Comparison of ENCODE assay signal across 15 cellular contexts in the genomic region with DNA sequence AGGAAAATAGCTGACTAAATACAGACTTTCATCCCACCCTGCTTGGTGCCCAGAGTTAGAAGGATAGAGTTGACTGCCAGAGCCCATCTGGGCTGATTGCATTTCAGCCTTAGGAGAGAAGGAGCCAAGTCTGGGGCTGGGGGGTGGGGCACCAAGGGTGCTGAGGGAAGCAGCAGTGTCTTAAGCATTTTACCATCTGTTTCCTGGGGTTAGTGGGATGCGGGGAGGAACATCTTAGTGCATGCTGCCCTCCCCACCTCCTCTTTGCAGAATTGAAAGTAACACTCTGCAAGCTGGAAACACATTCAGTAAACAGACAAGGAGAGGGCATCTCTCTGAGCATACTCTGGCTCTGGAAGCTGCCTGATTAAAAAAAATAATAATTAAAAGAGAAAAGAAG. TPM values are rescaled to one million over a fixed set of nuclear protein-coding genes. Genes with fewer than 3 reads are reported as not detected.
DNase-seq lines count a peak whose midpoint lies in the region; ATAC-seq and TF ChIP-seq lines count a peak whose summit lies in the region.
"Had no signal": no experiment of that assay in that cellular context is flagged by ENCODE, and none has a peak within 500 bp of the region (broad histone marks: within the 10 kb centered on the region; RNA-seq: fewer than 3 reads in every experiment).

No MANE protein-coding gene starts in this region.

- H3K36me3 Mint-ChIP-seq in activated CD4-positive, alpha-beta T cell treated with anti-CD3 and anti-CD28 coated beads, Interleukin-2, amount 10 ng/mL, durations not matched to agents 24 days and 14 days (ENCODE audit: low read depth), result peaks cover 1% of the 10 kb centered on the region
- no peaks in the 10 kb centered on the region for H3K36me3 Mint-ChIP-seq in brain

- H3K4me3 Mint-ChIP-seq in activated CD4-positive, alpha-beta T cell treated with anti-CD3 and anti-CD28 coated beads, Interleukin-2, amount 10 ng/mL, durations not matched to agents 24 days and 14 days, result no peak overlapping the region
- H3K4me3 Mint-ChIP-seq in brain, result peak overlapping the region in 4 of 5 experiments; percentile 57 to 89 (median 82)

- H3K9me3 Mint-ChIP-seq in activated CD4-positive, alpha-beta T cell treated with anti-CD3 and anti-CD28 coated beads, Interleukin-2, amount 10 ng/mL, durations not matched to agents 24 days and 14 days, result peaks cover 3% of the 10 kb centered on the region
- peaks cover 0 to 3% (median 0%) of the 10 kb centered on the region in 5 experiments for H3K9me3 Mint-ChIP-seq in brain

- ATAC-seq in sciatic nerve (peak; percentile 60), HG02884 (IDR thresholded peaks at IDR 0.05; ENCODE audit: unreplicated experiment) (no peak), HG03469 (IDR thresholded peaks at IDR 0.05; ENCODE audit: unreplicated experiment) (no peak)

- peaks cover 25% of the 10 kb centered on the region for H3K4me1 Mint-ChIP-seq in activated CD4-positive, alpha-beta T cell treated with anti-CD3 and anti-CD28 coated beads, Interleukin-2, amount 10 ng/mL, durations not matched to agents 24 days and 14 days
- H3K4me1 Mint-ChIP-seq in brain, result peaks cover 46% of the 10 kb centered on the region

- DNase-seq in activated CD4-positive, alpha-beta T cell treated with anti-CD3 and anti-CD28 coated beads, Interleukin-2, amount 10 ng/mL, durations not matched to agents 24 days and 14 days, result peak; percentile 68
- no peak for DNase-seq in activated CD4-positive, alpha-beta T cell treated with anti-CD3 and anti-CD28 coated beads, Interleukin-2, amount 50 U/mL, for 48 hours
- peak; percentile 92 for DNase-seq in NCI-H524 treated with DMSO at 0.1 percent for 48 hours (lab: John Stamatoyannopoulos, UW)
- DNase-seq in sciatic nerve (ENCODE audit: low spot score), result no peak
- no peak for DNase-seq in NCI-H446 treated with DMSO at 0.1 percent for 48 hours (lab: John Stamatoyannopoulos, UW)
- DNase-seq: dorsolateral prefrontal cortex; mesenchymal stem cell; stimulated activated CD4-positive, alpha-beta T cell treated with anti-CD3 and anti-CD28 coated beads, Interleukin-2, amount 100 ng/mL, for 48 hours had no signal

- no peak for TF ChIP-seq CTCF in brain (conservative IDR thresholded peaks at IDR 0.05)

- H3K27ac Mint-ChIP-seq in activated CD4-positive, alpha-beta T cell treated with anti-CD3 and anti-CD28 coated beads, Interleukin-2, amount 10 ng/mL, durations not matched to agents 24 days and 14 days, result no peak overlapping the region
- H3K27ac Mint-ChIP-seq in brain, result peak overlapping the region in 3 of 5 experiments; percentile 5 to 86 (median 12)
- H3K27ac Mint-ChIP-seq: progenitor cell of endocrine pancreas had no signal

- intact Hi-C loops in activated CD4-positive, alpha-beta T cell treated with anti-CD3 and anti-CD28 coated beads, Interleukin-2, amount 10 ng/mL, durations not matched to agents 24 days and 14 days (cut with micrococcal nuclease), result no loop called here
- intact Hi-C loops in sciatic nerve (cut with DNase I), result no loop called here

- H3K27me3 Mint-ChIP-seq in activated CD4-positive, alpha-beta T cell treated with anti-CD3 and anti-CD28 coated beads, Interleukin-2, amount 10 ng/mL, durations not matched to agents 24 days and 14 days, result peaks cover 29% of the 10 kb centered on the region
- peaks cover 41% of the 10 kb centered on the region for H3K27me3 Mint-ChIP-seq in brain

RNA-seq across cellular contexts. Expression of gene ARL5C, which starts 1.5 kb away (rescaled TPM):
- total RNA-seq in activated CD4-positive, alpha-beta T cell treated with anti-CD3 and anti-CD28 coated beads, Interleukin-2, amount 10 ng/mL, durations not matched to agents 24 days and 14 days, result not detected in 2 replicates
- not detected for polyA plus RNA-seq in brain (ENCODE audit: insufficient read depth, low read depth, low replicate concordance)
- not detected for total RNA-seq in sciatic nerve
- total RNA-seq: activated CD8-positive, alpha-beta memory T cell treated with anti-CD3 and anti-CD28 coated beads for 36 hours; adrenal gland; HT1080; progenitor cell of endocrine pancreas had no signal
- polyA plus RNA-seq: adrenal gland had no signal

RNA-seq across cellular contexts. Expression of gene PLXDC1, which starts 16.1 kb away (rescaled TPM):
- total RNA-seq in activated CD4-positive, alpha-beta T cell treated with anti-CD3 and anti-CD28 coated beads, Interleukin-2, amount 10 ng/mL, durations not matched to agents 24 days and 14 days, result 0.16 and 0.43 TPM in 2 replicates
- polyA plus RNA-seq in brain (ENCODE audit: insufficient read depth, low read depth, low replicate concordance), result 15.8 TPM
- total RNA-seq in sciatic nerve, result 36.4 TPM

RNA-seq across cellular contexts. Expression of gene CACNB1, which starts 30.0 kb away (rescaled TPM):
- 20.4 and 22.5 TPM in 2 replicates for total RNA-seq in activated CD4-positive, alpha-beta T cell treated with anti-CD3 and anti-CD28 coated beads, Interleukin-2, amount 10 ng/mL, durations not matched to agents 24 days and 14 days
- 20.8 TPM for polyA plus RNA-seq in brain (ENCODE audit: insufficient read depth, low read depth, low replicate concordance)
- total RNA-seq in sciatic nerve, result 16.9 TPM

RNA-seq across cellular contexts. Expression of gene RPL19, which starts 32.6 kb away (rescaled TPM):
- 2,240 and 2,301 TPM in 2 replicates for total RNA-seq in activated CD4-positive, alpha-beta T cell treated with anti-CD3 and anti-CD28 coated beads, Interleukin-2, amount 10 ng/mL, durations not matched to agents 24 days and 14 days
- 2,935 TPM for polyA plus RNA-seq in brain (ENCODE audit: insufficient read depth, low read depth, low replicate concordance)
- 1,170 TPM for total RNA-seq in sciatic nerve

RNA-seq across cellular contexts. Expression of gene STAC2, which starts 58.3 kb away (rescaled TPM):
- not detected in 2 replicates for total RNA-seq in activated CD4-positive, alpha-beta T cell treated with anti-CD3 and anti-CD28 coated beads, Interleukin-2, amount 10 ng/mL, durations not matched to agents 24 days and 14 days
- 19.5 TPM for polyA plus RNA-seq in brain (ENCODE audit: insufficient read depth, low read depth, low replicate concordance)
- total RNA-seq in sciatic nerve, result 0.49 TPM
- total RNA-seq: activated CD8-positive, alpha-beta memory T cell treated with anti-CD3 and anti-CD28 coated beads for 36 hours; HT1080; progenitor cell of endocrine pancreas had no signal

Comparison
In these comparisons a context has a peak if more than half of its experiments do, and no peak if none do; other contexts are left out.
1. DNase-seq: peak in activated CD4-positive, alpha-beta T cell treated with anti-CD3 and anti-CD28 coated beads, Interleukin-2, amount 10 ng/mL, durations not matched to agents 24 days and 14 days (single experiment) and NCI-H524 treated with DMSO at 0.1 percent for 48 hours (single experiment); none in activated CD4-positive, alpha-beta T cell treated with anti-CD3 and anti-CD28 coated beads, Interleukin-2, amount 50 U/mL, for 48 hours (0 of 2), sciatic nerve (single experiment) and NCI-H446 treated with DMSO at 0.1 percent for 48 hours (single experiment).
2. RNA of gene PLXDC1, which starts 16.1 kb away (total RNA-seq): 36.4 TPM in sciatic nerve (single experiment); 0.16 to 0.43 TPM in activated CD4-positive, alpha-beta T cell treated with anti-CD3 and anti-CD28 coated beads, Interleukin-2, amount 10 ng/mL, durations not matched to agents 24 days and 14 days; every median in the first group is over 10 times any median in the second.